22 cellular contexts compared by ENCODE assay signal in genomic region chr1:29643838-29644440, GRCh38.
"Had no signal": no experiment of that assay in that cellular context is flagged by ENCODE, and none has a peak within 500 bp of the region (broad histone marks: within the 10 kb centered on the region; RNA-seq: fewer than 3 reads in every experiment).

No MANE protein-coding gene starts in this region.

- H3K36me3 ChIP-seq: brain microvascular endothelial cell, cardiac muscle cell, Peyer's patch, SJSA1 had no signal

- H3K4me1 ChIP-seq: Peyer's patch had no signal

- H3K4me3 ChIP-seq: cardiac muscle cell, Peyer's patch, SJSA1 had no signal

- H3K27ac ChIP-seq: brain microvascular endothelial cell, cardiac muscle cell, Peyer's patch, SJSA1 had no signal

- DNase-seq: activated CD4-positive, alpha-beta T cell treated with anti-CD3 and anti-CD28 coated beads for 48 hours; activated CD4-positive, alpha-beta T cell treated with anti-CD3 and anti-CD28 coated beads, Interleukin-2, amount 50 U/mL, for 4 hours; activated CD4-positive, CD25-positive, alpha-beta regulatory T cell treated with anti-CD3 and anti-CD28 coated beads, Interleukin-2, amount 50 U/mL, for 72 hours; activated CD8-positive, alpha-beta T cell treated with anti-CD3 and anti-CD28 coated beads, Interleukin-2, amount 10 ng/mL, durations not matched to agents 7 days and 5 days; activated gamma-delta T cell; activated naive CD4-positive, alpha-beta T cell treated with anti-CD3 and anti-CD28 coated beads for 36 hours; activated T-cell treated with anti-CD3 and anti-CD28 coated beads, Interleukin-2, amount 50 U/mL, for 4 hours; brain microvascular endothelial cell; Kasumi-1; KBM-7; NCI-H1105 treated with DMSO at 0.1 percent for 48 hours; NCI-H1436 treated with DMSO at 0.1 percent for 48 hours; NCI-H187; NCI-H2081; NCI-H510A treated with DMSO at 0.1 percent for 48 hours; SHP77; SW 1271 had no signal

- H3K9me3 ChIP-seq: Peyer's patch, SJSA1 had no signal

- ATAC-seq: activated CD8-positive, alpha-beta memory T cell treated with anti-CD3 and anti-CD28 coated beads, Interleukin-2, amount 10 ng/mL, durations not matched to agents 7 days and 5 days; activated CD8-positive, alpha-beta T cell treated with anti-CD3 and anti-CD28 coated beads, Interleukin-2, amount 10 ng/mL, durations not matched to agents 7 days and 5 days; activated T-cell treated with anti-CD3 and anti-CD28 coated beads, Interleukin-2, amount 50 U/mL, for 4 hours; SK-N-SH treated with all-trans-retinoic acid at 6 μM for 48 hours had no signal
